1 cellular context compared by ENCODE assay signal in the genomic region with DNA sequence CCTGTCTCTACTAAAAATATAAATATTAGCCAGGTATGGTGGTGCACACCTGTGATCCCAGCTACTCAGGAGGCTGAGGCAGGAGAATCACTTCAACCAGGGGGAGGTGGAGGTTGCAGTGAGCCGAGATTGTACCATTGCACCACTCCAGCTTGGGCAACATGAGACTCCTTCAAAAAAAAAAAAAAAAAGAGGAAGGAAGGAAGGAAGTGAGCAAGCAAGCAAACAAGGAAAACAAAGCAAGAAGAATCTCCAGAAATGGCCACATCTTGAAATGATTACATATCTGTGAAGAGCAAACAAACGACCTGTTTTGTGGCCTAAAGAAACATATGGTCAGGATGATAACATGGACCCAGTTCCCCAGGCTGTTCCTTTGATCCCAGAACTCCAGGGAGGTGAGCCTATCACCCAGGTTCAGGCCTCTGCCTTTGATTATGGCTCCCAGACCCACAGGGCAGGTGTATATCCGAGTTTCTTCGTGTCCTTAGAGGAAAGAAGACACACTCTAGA.
TF ChIP-seq lines count a peak whose summit lies in the region.

No MANE protein-coding gene starts in this region.

TF ChIP-seq in HepG2, 621 proteins besides CTCF, POLR2A, EP300 and RAD21:
- TF ChIP-seq CBX5 (CRISPR knock-in tag; IDR thresholded peaks at IDR 0.05; ENCODE audit: borderline replicate concordance), result 0 out of 2 replicates have a peak, but pooled peaks have one; percentile 29
- TF ChIP-seq ZNF773 (CRISPR knock-in tag; IDR thresholded peaks at IDR 0.05; ENCODE audit: borderline replicate concordance), result no peak
- TF ChIP-seq, protein P1, sequence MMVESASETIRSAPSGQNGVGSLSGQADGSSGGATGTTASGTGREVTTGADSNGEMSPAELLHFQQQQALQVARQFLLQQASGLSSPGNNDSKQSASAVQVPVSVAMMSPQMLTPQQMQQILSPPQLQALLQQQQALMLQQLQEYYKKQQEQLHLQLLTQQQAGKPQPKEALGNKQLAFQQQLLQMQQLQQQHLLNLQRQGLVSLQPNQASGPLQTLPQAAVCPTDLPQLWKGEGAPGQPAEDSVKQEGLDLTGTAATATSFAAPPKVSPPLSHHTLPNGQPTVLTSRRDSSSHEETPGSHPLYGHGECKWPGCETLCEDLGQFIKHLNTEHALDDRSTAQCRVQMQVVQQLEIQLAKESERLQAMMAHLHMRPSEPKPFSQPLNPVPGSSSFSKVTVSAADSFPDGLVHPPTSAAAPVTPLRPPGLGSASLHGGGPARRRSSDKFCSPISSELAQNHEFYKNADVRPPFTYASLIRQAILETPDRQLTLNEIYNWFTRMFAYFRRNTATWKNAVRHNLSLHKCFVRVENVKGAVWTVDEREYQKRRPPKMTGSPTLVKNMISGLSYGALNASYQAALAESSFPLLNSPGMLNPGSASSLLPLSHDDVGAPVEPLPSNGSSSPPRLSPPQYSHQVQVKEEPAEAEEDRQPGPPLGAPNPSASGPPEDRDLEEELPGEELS (CRISPR knock-in tag; IDR thresholded peaks at IDR 0.05), result peak; percentile 24; the same call in 1 of the 2 replicates
- TF ChIP-seq GFI1 (CRISPR knock-in tag; IDR thresholded peaks at IDR 0.05; ENCODE audit: borderline replicate concordance), result peak; percentile 24; the same call in 1 of the 2 replicates
- peak; percentile 15; the same call in 1 of the 2 replicates for TF ChIP-seq PAXIP1 (CRISPR knock-in tag; conservative IDR thresholded peaks at IDR 0.05)
- 0 out of 2 replicates have a peak, but pooled peaks have one; percentile 21 for TF ChIP-seq PRDM15 (CRISPR knock-in tag; IDR thresholded peaks at IDR 0.05)
- TF ChIP-seq PAWR (CRISPR knock-in tag; IDR thresholded peaks at IDR 0.05; ENCODE audit: borderline replicate concordance), result no peak
- 0 out of 2 replicates have a peak, but pooled peaks have one; percentile 19 for TF ChIP-seq ZNF607 (CRISPR knock-in tag; IDR thresholded peaks at IDR 0.05; ENCODE audit: borderline replicate concordance)
- TF ChIP-seq ARNT2 (CRISPR knock-in tag; IDR thresholded peaks at IDR 0.05; ENCODE audit: low read depth), result no peak
- peak; percentile 24; the same call in 1 of the 2 replicates for TF ChIP-seq GATAD2A (CRISPR knock-in tag; IDR thresholded peaks at IDR 0.05)
- no peak for TF ChIP-seq BRD4 (CRISPR knock-in tag; IDR thresholded peaks at IDR 0.05)
- TF ChIP-seq ZNF460 (CRISPR knock-in tag; IDR thresholded peaks at IDR 0.05; ENCODE audit: borderline replicate concordance), result peak; percentile 42; the same call in 1 of the 2 replicates
- TF ChIP-seq TCF7 (IDR thresholded peaks at IDR 0.05; ENCODE audit: low read depth), result peak; percentile 44; the same call in 1 of the 2 replicates
- TF ChIP-seq ETV5 (CRISPR knock-in tag; IDR thresholded peaks at IDR 0.05; ENCODE audit: borderline replicate concordance), result peak; percentile 31; the same call in 1 of the 2 replicates
- peak; percentile 23; the same call in 1 of the 2 replicates for TF ChIP-seq PRDM10 (CRISPR knock-in tag; IDR thresholded peaks at IDR 0.05; ENCODE audit: low read depth)
